15 cellular contexts compared by ENCODE assay signal in the genomic region with DNA sequence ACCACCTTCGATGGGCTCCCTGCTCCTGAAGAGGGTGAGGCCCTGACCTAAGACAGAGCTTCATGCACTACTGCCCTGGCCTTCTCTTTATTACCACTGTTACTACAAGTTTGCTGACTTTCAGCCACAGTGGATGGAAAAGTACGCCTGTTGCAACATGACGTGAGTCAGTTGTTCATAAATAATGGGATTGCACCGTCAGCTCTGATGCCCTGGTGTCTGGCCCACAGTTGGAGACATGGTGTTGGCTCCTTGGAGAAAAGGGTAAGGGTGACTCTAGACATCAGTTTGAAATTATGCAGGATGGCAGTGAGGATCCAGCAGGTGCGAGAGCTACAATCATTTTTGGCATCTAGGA. TPM values are rescaled to one million over a fixed set of nuclear protein-coding genes. Genes with fewer than 3 reads are reported as not detected.
DNase-seq lines count a peak whose midpoint lies in the region; ATAC-seq, FAIRE-seq and TF ChIP-seq lines count a peak whose summit lies in the region.
"Had no signal": no experiment of that assay in that cellular context is flagged by ENCODE, and none has a peak within 500 bp of the region (broad histone marks: within the 10 kb centered on the region; RNA-seq: fewer than 3 reads in every experiment).

No MANE protein-coding gene starts in this region.

- peak; percentile 80 to 81; a peak in 3 of 5 replicates for TF ChIP-seq EP300 in A549 (IDR thresholded peaks at IDR 0.05)
- TF ChIP-seq EP300 in suprapubic skin (IDR thresholded peaks at IDR 0.05): no peak

- H3K4me3 ChIP-seq in A549: peak overlapping the region; percentile 5; the same call in 2 of the 3 replicates
- no peak overlapping the region for H3K4me3 ChIP-seq in adrenal gland
- H3K4me3 ChIP-seq in kidney (ENCODE audit: low read length in 2 of 2): peak overlapping the region in 1 of 2 donors; percentile 16
- H3K4me3 ChIP-seq in suprapubic skin: no peak overlapping the region
- H3K4me3 ChIP-seq: sigmoid colon had no signal

- H3K4me2 ChIP-seq in A549: peak overlapping the region; percentile 85

- TF ChIP-seq CTCF in A549 (IDR thresholded peaks at IDR 0.05) (no peak), adrenal gland (IDR thresholded peaks at IDR 0.05) (no peak), kidney (IDR thresholded peaks at IDR 0.05; ENCODE audit: borderline replicate concordance, extremely low read depth, insufficient read depth) (no peak), suprapubic skin (IDR thresholded peaks at IDR 0.05) (no peak)

- H3K36me3 ChIP-seq in adrenal gland (replicated peaks in 1 of 2): no peaks in the 10 kb centered on the region
- peaks cover 0 to 11% of the 10 kb centered on the region in 2 donors for H3K36me3 ChIP-seq in kidney (ENCODE audit: control insufficient read depth in 1 of 2, insufficient read depth in 2 of 2, low read length in 2 of 2)
- no peaks in the 10 kb centered on the region for H3K36me3 ChIP-seq in suprapubic skin
- H3K36me3 ChIP-seq: sigmoid colon had no signal

- DNase-seq in A549 (ENCODE audit: low read depth in 1 of 2, low spot score in 1 of 2) (peak; percentile 92 to 94), HTR-8/SVneo (ENCODE audit: insufficient read length, low spot score) (peak; percentile 57), adrenal gland (peak; percentile 62 to 92 (median 86)), kidney (peak; percentile 43), suprapubic skin (ENCODE audit: low spot score in 2 of 2) (no peak)
- DNase-seq in activated CD4-positive, alpha-beta T cell treated with anti-CD3 and anti-CD28 coated beads for 48 hours: no peak
- DNase-seq: activated CD4-positive, alpha-beta T cell treated with anti-CD3 and anti-CD28 coated beads for 1 hour; AML-193; erythroblast; OCI-M1; sigmoid colon had no signal

- H3K9ac ChIP-seq in kidney (ENCODE audit: low read length in 2 of 2): peak overlapping the region in 1 of 2 donors; percentile 8

- POLR2A ChIA-PET in A549 (lab: Yijun Ruan, JAX): interaction anchor here (0.5 to 2.0 kb wide), 5 partner anchors 9 to 154 kb away, joined by 3 to 10 read pairs (median 3); partner anchors contain the start of genes GLCE and RPLP1

- intact Hi-C loops in adrenal gland (cut with DNase I): no loop called here
- intact Hi-C loops in kidney (cut with DNase I): no loop called here

- no peak for TF ChIP-seq POLR2A in A549 (IDR thresholded peaks at IDR 0.05; ENCODE audit: low read length)
- TF ChIP-seq POLR2A in adrenal gland (IDR thresholded peaks at IDR 0.05): peak in 1 of 2 donors; percentile 43
- no peak for TF ChIP-seq POLR2A in suprapubic skin (IDR thresholded peaks at IDR 0.05)

- H3K27me3 ChIP-seq in adrenal gland: no peaks in the 10 kb centered on the region
- H3K27me3 ChIP-seq in suprapubic skin: peaks cover 16% of the 10 kb centered on the region

- FAIRE-seq in A549 (lab: Jason Lieb, UNC) (peak; percentile 98), HTR-8/SVneo (lab: Jason Lieb, UNC) (peak; percentile 93), kidney (lab: Jason Lieb, UNC) (no peak)

- CTCF ChIA-PET in A549 (lab: Yijun Ruan, JAX): interaction anchor here (0.9 to 2.4 kb wide), 17 partner anchors 10 to 270 kb away, joined by 3 to 18 read pairs (median 5); partner anchors contain the start of gene GLCE

- peak in 1 of 2 experiments; percentile 18; a peak in 2 of 5 replicates for TF ChIP-seq RAD21 in A549 (conservative IDR thresholded peaks at IDR 0.05 in 1 of 2, IDR thresholded peaks at IDR 0.05 in 1 of 2)

- peak overlapping the region; percentile 96 to 97 for H3K27ac ChIP-seq in A549
- peak overlapping the region; percentile 18 to 95 (median 86) for H3K27ac ChIP-seq in adrenal gland
- H3K27ac ChIP-seq in kidney (ENCODE audit: low read depth in 2 of 2, low read length in 2 of 2): peak overlapping the region; percentile 95 to 96
- H3K27ac ChIP-seq in suprapubic skin: no peak overlapping the region
- H3K27ac ChIP-seq: sigmoid colon had no signal

- ATAC-seq in A549: peak; percentile 60 to 63
- no peak for ATAC-seq in HG03196 (IDR thresholded peaks at IDR 0.05; ENCODE audit: unreplicated experiment)
- no peak for ATAC-seq in GM18498 (IDR thresholded peaks at IDR 0.05; ENCODE audit: unreplicated experiment)
- ATAC-seq: activated naive CD4-positive, alpha-beta T cell treated with anti-CD3 and anti-CD28 coated beads, Interleukin-2, amount 50 U/mL, for 72 hours had no signal

- H3K9me3 ChIP-seq in A549 (no peaks in the 10 kb centered on the region), adrenal gland (replicated peaks in 1 of 3) (no peaks in the 10 kb centered on the region), kidney (ENCODE audit: control insufficient read depth in 1 of 2, low read length in 2 of 2) (no peaks in the 10 kb centered on the region), suprapubic skin (no peaks in the 10 kb centered on the region)
- H3K9me3 ChIP-seq: sigmoid colon had no signal

- H3K4me1 ChIP-seq in A549 (peaks cover 74% of the 10 kb centered on the region), adrenal gland (replicated peaks in 1 of 2) (peaks cover 32 to 33% of the 10 kb centered on the region in 2 donors), kidney (ENCODE audit: control insufficient read depth in 1 of 2, insufficient read depth in 1 of 2, low read depth in 1 of 2, low read length in 2 of 2) (peaks cover 45 to 46% of the 10 kb centered on the region in 2 donors), suprapubic skin (peaks cover 13% of the 10 kb centered on the region)

- WGBS in A549 (ENCODE audit: missing lambda C conversion rate): 14% methylated on average over 5 of the region's 5 CpGs
- 29 to 45% (median 31%) methylated on average over 5 of the region's 5 CpGs for WGBS in adrenal gland, 4 donors
- 42% methylated on average over 5 of the region's 5 CpGs for WGBS in suprapubic skin

TF ChIP-seq in A549, 52 proteins besides CTCF, POLR2A, EP300 and RAD21 (continues in another document):
- TF ChIP-seq NFE2L2 (conservative IDR thresholded peaks at IDR 0.05; ENCODE audit: low read length) (no peak), FOSL2 (IDR thresholded peaks at IDR 0.05) (peak; percentile 90), FOSL2 (CRISPR knock-in tag; IDR thresholded peaks at IDR 0.05) (peak; percentile 97), HOXB5 (CRISPR knock-in tag; IDR thresholded peaks at IDR 0.05) (peak; percentile 90), NPAS2 (CRISPR knock-in tag; IDR thresholded peaks at IDR 0.05; ENCODE audit: borderline replicate concordance) (no peak), SREBF2 (IDR thresholded peaks at IDR 0.05) (no peak), HMGXB4 (CRISPR knock-in tag; IDR thresholded peaks at IDR 0.05; ENCODE audit: borderline replicate concordance) (no peak), CEBPB (IDR thresholded peaks at IDR 0.05) (peak; percentile 97 to 99), ATOH8 (CRISPR knock-in tag; IDR thresholded peaks at IDR 0.05; ENCODE audit: low read depth) (peak; percentile 64; the same call in 1 of the 2 replicates), POLR2AphosphoS2 (conservative IDR thresholded peaks at IDR 0.05; ENCODE audit: low read length) (no peak), CHD4 (IDR thresholded peaks at IDR 0.05; ENCODE audit: borderline replicate concordance) (no peak), RARB (CRISPR knock-in tag; IDR thresholded peaks at IDR 0.05) (no peak; the same call in 1 of the 2 replicates), KDM5A (IDR thresholded peaks at IDR 0.05) (no peak), BHLHE40 (IDR thresholded peaks at IDR 0.05; ENCODE audit: low read depth, low read length) (no peak), HEYL (CRISPR knock-in tag; IDR thresholded peaks at IDR 0.05) (no peak)
- TF ChIP-seq, protein P1, sequence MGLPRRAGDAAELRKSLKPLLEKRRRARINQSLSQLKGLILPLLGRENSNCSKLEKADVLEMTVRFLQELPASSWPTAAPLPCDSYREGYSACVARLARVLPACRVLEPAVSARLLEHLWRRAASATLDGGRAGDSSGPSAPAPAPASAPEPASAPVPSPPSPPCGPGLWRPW (IDR thresholded peaks at IDR 0.05): peak; percentile 87

RNA-seq across cellular contexts. Expression of gene PAQR5, which starts 5.4 kb away (rescaled TPM):
- polyA plus RNA-seq in A549 (2011; rRNA removed): 114 and 158 TPM in 2 replicates
- polyA plus RNA-seq in A549 (2012; cell fraction: cytosol; rRNA removed): 109 and 154 TPM in 2 replicates
- 113 and 118 TPM in 2 replicates for polyA plus RNA-seq in A549 (2012; cell fraction: nucleus; rRNA removed)
- polyA plus RNA-seq in A549 (2017; fragmentation: RNase III; extraction: RNeasy Plus Mini Kit Qiagen cat#74134 plus additional on column Dnase treatment): 83.8 to 104 TPM (median 90.7 TPM) in 3 replicates
- 292 and 372 TPM in 2 replicates for polyA minus RNA-seq in A549 (2011; rRNA and poly(A)+ RNA removed)
- total RNA-seq in adrenal gland: 10 to 100 TPM; 31.8 to 78.2 (median 51.7) TPM
- polyA plus RNA-seq in adrenal gland: 10 to 100 TPM; 11.7 to 28.0 (median 13.6) TPM
- total RNA-seq in kidney: 51.3 TPM
- polyA plus RNA-seq in kidney (ENCODE audit: insufficient read depth, low read depth, low replicate concordance): 32.7 TPM
- 10 to 100 TPM in 1 of 4 donors, 1 to 10 TPM in 3; 2.5 to 22.4 (median 9.3) TPM for total RNA-seq in suprapubic skin
- total RNA-seq: lung microvascular endothelial cell had no signal

Comparison
In these comparisons a context has a peak if more than half of its experiments do, and no peak if none do; other contexts are left out.
1. ATAC-seq: peak in A549 (2 of 2); none in HG03196 (single experiment) and GM18498 (single experiment).
2. DNase-seq: peak in A549 (2 of 2), HTR-8/SVneo (single experiment), adrenal gland (7 of 7) and kidney (single experiment); none in suprapubic skin (0 of 2) and activated CD4-positive, alpha-beta T cell treated with anti-CD3 and anti-CD28 coated beads for 48 hours (single experiment).